Comparison of ENCODE assay signal across 24 cellular contexts in the genomic region with DNA sequence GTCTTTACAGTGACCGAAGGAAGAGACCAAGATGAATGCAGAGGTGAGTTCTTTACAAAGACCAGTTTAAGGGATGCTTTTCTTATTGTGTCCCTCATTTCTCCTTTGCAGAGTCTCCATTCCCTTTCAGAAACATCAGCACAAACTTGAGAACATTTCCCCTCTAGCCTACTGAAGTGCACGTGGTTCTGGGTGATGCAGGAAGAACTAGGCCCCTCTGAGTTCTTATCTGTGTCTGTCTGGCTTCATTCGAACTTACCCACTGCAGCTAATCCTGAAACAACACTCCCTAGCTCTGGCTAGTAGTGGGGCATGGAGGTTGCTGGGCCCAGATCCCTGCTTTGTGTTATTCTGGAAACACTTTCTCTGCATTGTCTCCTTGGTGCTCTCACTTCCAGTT.
"Had no signal": no experiment of that assay in that cellular context is flagged by ENCODE, and none has a peak within 500 bp of the region (broad histone marks: within the 10 kb centered on the region; RNA-seq: fewer than 3 reads in every experiment).

No MANE protein-coding gene starts in this region.

- H3K36me3 Mint-ChIP-seq: natural killer cell had no signal

- H3K27ac Mint-ChIP-seq: activated naive CD4-positive, alpha-beta T cell treated with anti-CD3 and anti-CD28 coated beads, Interleukin-2, amount 50 U/mL, for 24 hours; activated T-helper 1 cell treated with anti-CD3 and anti-CD28 coated beads, Interleukin-12 subunit alpha, Interleukin-12 subunit beta, Interleukin-2, Interleukin-4 antibody, amounts not matched to agents 30 ng/mL and 10 ng/mL and 1 ng/mL, durations not matched to agents 14 hours and 24 hours and 36 hours; mesothelial cell of epicardium; WTC11 had no signal

- H3K4me2 ChIP-seq: hepatocyte had no signal

- H3K9me3 Mint-ChIP-seq: activated naive CD4-positive, alpha-beta T cell treated with anti-CD3 and anti-CD28 coated beads, Interleukin-2, amount 50 U/mL, for 24 hours; activated T-helper 1 cell treated with anti-CD3 and anti-CD28 coated beads, Interleukin-12 subunit alpha, Interleukin-12 subunit beta, Interleukin-2, Interleukin-4 antibody, amounts not matched to agents 30 ng/mL and 10 ng/mL and 1 ng/mL, durations not matched to agents 14 hours and 24 hours and 36 hours; mesothelial cell of epicardium; natural killer cell; WTC11 had no signal

- DNase-seq: activated gamma-delta T cell; activated T-cell treated with anti-CD3 and anti-CD28 coated beads for 4 hours; anterior cingulate cortex; body of pancreas; cortex of kidney; foreskin melanocyte; immature natural killer cell; kidney glomerular epithelial cell; left lung; natural killer cell; ovary; spleen; stimulated activated CD4-positive, alpha-beta T cell treated with anti-CD3 and anti-CD28 coated beads, Interleukin-4, amount 100 ng/mL, for 4 hours; stomach; transverse colon had no signal

- H3K4me3 Mint-ChIP-seq: activated naive CD4-positive, alpha-beta T cell treated with anti-CD3 and anti-CD28 coated beads, Interleukin-2, amount 50 U/mL, for 24 hours; activated T-helper 1 cell treated with anti-CD3 and anti-CD28 coated beads, Interleukin-12 subunit alpha, Interleukin-12 subunit beta, Interleukin-2, Interleukin-4 antibody, amounts not matched to agents 30 ng/mL and 10 ng/mL and 1 ng/mL, durations not matched to agents 14 hours and 24 hours and 36 hours; immature natural killer cell; mesothelial cell of epicardium; natural killer cell; WTC11 had no signal

- H3K27ac ChIP-seq: body of pancreas, cardiac muscle cell, hepatocyte, left lung, neutrophil, ovary, prostate gland, spleen, stomach, transverse colon, uterus had no signal

- H2AFZ ChIP-seq: hepatocyte had no signal

- H3K4me1 Mint-ChIP-seq: activated naive CD4-positive, alpha-beta T cell treated with anti-CD3 and anti-CD28 coated beads, Interleukin-2, amount 50 U/mL, for 24 hours; immature natural killer cell; mesothelial cell of epicardium had no signal

- H3K79me2 ChIP-seq: hepatocyte had no signal

- H3K4me1 ChIP-seq: prostate gland, transverse colon, uterus had no signal

- H3K27me3 ChIP-seq: body of pancreas, cardiac muscle cell, hepatocyte, left lung, neutrophil, ovary, spleen, stomach, transverse colon, uterus had no signal

- H3K9me3 ChIP-seq: body of pancreas, left lung, neutrophil, ovary, prostate gland, stomach, transverse colon, uterus had no signal

- ATAC-seq: body of pancreas, left lung, natural killer cell, WTC11 had no signal

- H3K27me3 Mint-ChIP-seq: activated naive CD4-positive, alpha-beta T cell treated with anti-CD3 and anti-CD28 coated beads, Interleukin-2, amount 50 U/mL, for 24 hours had no signal
